9 cellular contexts compared by ENCODE assay signal in genomic region chr6:142155895-142156757, GRCh38. TPM values are rescaled to one million over a fixed set of nuclear protein-coding genes. Genes with fewer than 3 reads are reported as not detected.
DNase-seq lines count a peak whose midpoint lies in the region; ATAC-seq, FAIRE-seq and TF ChIP-seq lines count a peak whose summit lies in the region.
"Had no signal": no experiment of that assay in that cellular context is flagged by ENCODE, and none has a peak within 500 bp of the region (broad histone marks: within the 10 kb centered on the region; RNA-seq: fewer than 3 reads in every experiment).

No MANE protein-coding gene starts in this region.

- no peaks in the 10 kb centered on the region for H3K36me3 Mint-ChIP-seq in GM23338 (ENCODE audit: low read depth)
- H3K36me3 Mint-ChIP-seq in activated CD4-positive, alpha-beta T cell treated with anti-CD3 and anti-CD28 coated beads, Interleukin-2, amount 10 ng/mL, durations not matched to agents 7 days and 5 days (ENCODE audit: low read depth), result peaks cover 4% of the 10 kb centered on the region

- H4K20me1 ChIP-seq in DND-41 (ENCODE audit: insufficient read depth, low read length) (peaks cover 60% of the 10 kb centered on the region), GM23338 (replicated peaks; ENCODE audit: insufficient read depth) (no peaks in the 10 kb centered on the region)

- H2AFZ ChIP-seq in DND-41 (ENCODE audit: low read depth, low read length) (no peak overlapping the region), GM23338 (no peak overlapping the region)

- no peaks in the 10 kb centered on the region for H3K27me3 Mint-ChIP-seq in GM23338 (ENCODE audit: insufficient read depth, low read depth, poor library complexity)
- no peaks in the 10 kb centered on the region for H3K27me3 Mint-ChIP-seq in activated CD4-positive, alpha-beta T cell treated with anti-CD3 and anti-CD28 coated beads, Interleukin-2, amount 10 ng/mL, durations not matched to agents 7 days and 5 days

- no peak overlapping the region for H3K27ac ChIP-seq in DND-41 (ENCODE audit: low read length)
- peak overlapping the region; percentile 87 for H3K27ac ChIP-seq in GM23338 (ENCODE audit: low read depth)
- H3K27ac ChIP-seq in caudate nucleus (ENCODE audit: low read depth, low read length), result no peak overlapping the region

- ATAC-seq in DND-41 (ENCODE audit: insufficient read depth, low read depth) (peak; percentile 77), GM23338 (peak; percentile 93)

- no peak for TF ChIP-seq POLR2A in GM12892 (IDR thresholded peaks at IDR 0.05; ENCODE audit: low read depth, low read length)

- CTCF ChIA-PET in activated CD4-positive, alpha-beta T cell treated with anti-CD3 and anti-CD28 coated beads, Interleukin-2, amount 10 ng/mL, durations not matched to agents 7 days and 5 days (lab: Charles Lee), result interaction anchor here (0.7 to 2.7 kb wide), 2 partner anchors 9 to 41 kb away, joined by 4 to 17 read pairs; partner anchors contain the start of genes NMBR and VTA1

- DNase-seq in DND-41, result no peak
- DNase-seq in GM23338 (ENCODE audit: low spot score), result peak; percentile 76
- peak; percentile 81 to 86 for DNase-seq in NCI-H526 (lab: John Stamatoyannopoulos, UW)
- peak; percentile 65 for DNase-seq in dermis blood vessel endothelial cell
- peak; percentile 44 for DNase-seq in midbrain (lab: John Stamatoyannopoulos, UW)
- no peak for DNase-seq in GM12892 (ENCODE audit: insufficient read length)
- DNase-seq in activated CD4-positive, alpha-beta T cell treated with anti-CD3 and anti-CD28 coated beads, Interleukin-2, amount 10 ng/mL, durations not matched to agents 7 days and 5 days, result no peak
- no peak for DNase-seq in caudate nucleus (lab: John Stamatoyannopoulos, UW)

- H3K36me3 ChIP-seq in DND-41 (ENCODE audit: insufficient read depth, low read length), result no peaks in the 10 kb centered on the region
- H3K36me3 ChIP-seq in GM23338 (ENCODE audit: insufficient read depth), result no peaks in the 10 kb centered on the region

- H3K4me3 ChIP-seq in DND-41 (ENCODE audit: low read depth in 1 of 2, low read length in 2 of 2) (no peak overlapping the region), GM23338 (0 out of 2 replicates have a peak overlapping the region, but pooled peaks have one; percentile 4)

- H3K27me3 ChIP-seq in DND-41 (ENCODE audit: insufficient read depth, low read length, poor library complexity), result no peaks in the 10 kb centered on the region
- H3K27me3 ChIP-seq in GM23338 (ENCODE audit: insufficient read depth), result no peaks in the 10 kb centered on the region

- no peak overlapping the region for H3K9ac ChIP-seq in DND-41 (ENCODE audit: low read depth, low read length)

- H3K79me2 ChIP-seq in DND-41 (ENCODE audit: insufficient read depth, low read length) (peaks cover 98% of the 10 kb centered on the region), GM23338 (replicated peaks; ENCODE audit: insufficient read depth) (peaks cover 90% of the 10 kb centered on the region)

- H3K9me3 ChIP-seq in DND-41 (ENCODE audit: insufficient read depth, low read length, severe bottlenecking), result no peaks in the 10 kb centered on the region

- peaks cover 36% of the 10 kb centered on the region for H3K4me1 Mint-ChIP-seq in GM23338
- H3K4me1 Mint-ChIP-seq in activated CD4-positive, alpha-beta T cell treated with anti-CD3 and anti-CD28 coated beads, Interleukin-2, amount 10 ng/mL, durations not matched to agents 7 days and 5 days, result peaks cover 21% of the 10 kb centered on the region

- peak overlapping the region; percentile 47 for H3K4me3 Mint-ChIP-seq in GM23338
- H3K4me3 Mint-ChIP-seq in activated CD4-positive, alpha-beta T cell treated with anti-CD3 and anti-CD28 coated beads, Interleukin-2, amount 10 ng/mL, durations not matched to agents 7 days and 5 days, result no peak overlapping the region

- no peaks in the 10 kb centered on the region for H3F3A ChIP-seq in GM23338 (replicated peaks; ENCODE audit: low read depth)

- peak; percentile 59 for TF ChIP-seq CTCF in DND-41 (IDR thresholded peaks at IDR 0.05; ENCODE audit: borderline replicate concordance, extremely low read depth, low read length, poor library complexity, severe bottlenecking)
- peak in 1 of 2 experiments; percentile 77; a peak in 3 of 4 replicates for TF ChIP-seq CTCF in GM23338 (conservative IDR thresholded peaks at IDR 0.05; ENCODE audit: low read depth in 2 of 2)

- H3K9me3 Mint-ChIP-seq in GM23338, result no peaks in the 10 kb centered on the region
- H3K9me3 Mint-ChIP-seq in activated CD4-positive, alpha-beta T cell treated with anti-CD3 and anti-CD28 coated beads, Interleukin-2, amount 10 ng/mL, durations not matched to agents 7 days and 5 days, result no peaks in the 10 kb centered on the region

- H3K9me2 ChIP-seq in GM23338 (ENCODE audit: insufficient read depth), result no peaks in the 10 kb centered on the region

- H3K4me2 ChIP-seq in DND-41 (ENCODE audit: insufficient read depth, low read length) (no peak overlapping the region), GM23338 (peak overlapping the region; percentile 24)

- H3K4me1 ChIP-seq in DND-41 (ENCODE audit: insufficient read depth, low read length), result no peaks in the 10 kb centered on the region
- peaks cover 25% of the 10 kb centered on the region for H3K4me1 ChIP-seq in GM23338 (ENCODE audit: insufficient read depth)

- FAIRE-seq in GM12892 (lab: Jason Lieb, UNC), result no peak

- POLR2A ChIA-PET in activated CD4-positive, alpha-beta T cell treated with anti-CD3 and anti-CD28 coated beads, Interleukin-2, amount 10 ng/mL, durations not matched to agents 7 days and 5 days (lab: Charles Lee), result no interaction called here

- H3K27ac Mint-ChIP-seq in GM23338, result peak overlapping the region; percentile 95
- no peak overlapping the region for H3K27ac Mint-ChIP-seq in activated CD4-positive, alpha-beta T cell treated with anti-CD3 and anti-CD28 coated beads, Interleukin-2, amount 10 ng/mL, durations not matched to agents 7 days and 5 days

TF ChIP-seq in GM23338, 12 proteins besides CTCF, POLR2A, EP300 and RAD21 (continues in another document):
- no peak for TF ChIP-seq ETS1 (IDR thresholded peaks at IDR 0.05)

RNA-seq across cellular contexts. Expression of gene VTA1, which starts 9.1 kb away (rescaled TPM):
- total RNA-seq in GM23338 (2014; rRNA removed; shearing (Covaris generic)), result 102 and 109 TPM in 2 replicates
- 88.5 and 104 TPM in 2 replicates for polyA plus RNA-seq in GM23338 (2016; fragmentation: Nextera tagmentation; extraction: Ambion mirVana)
- total RNA-seq in dermis blood vessel endothelial cell, result 28.2 and 49.8 TPM in 2 replicates
- 54.1 TPM for polyA plus RNA-seq in GM12892 (2012; ENCODE audit: missing spikeins)
- total RNA-seq in activated CD4-positive, alpha-beta T cell treated with anti-CD3 and anti-CD28 coated beads, Interleukin-2, amount 10 ng/mL, durations not matched to agents 7 days and 5 days, result 10 to 100 TPM; 45.0 to 53.6 TPM

RNA-seq across cellular contexts. Expression of gene NMBR, which starts 9.2 kb away (rescaled TPM):
- total RNA-seq in GM23338 (2014; rRNA removed; shearing (Covaris generic)), result not detected in 2 replicates
- polyA plus RNA-seq in GM23338 (2016; fragmentation: Nextera tagmentation; extraction: Ambion mirVana), result not detected in 2 replicates
- not detected in 2 replicates for total RNA-seq in dermis blood vessel endothelial cell
- polyA plus RNA-seq in GM12892 (2012; ENCODE audit: missing spikeins), result not detected
- not detected for total RNA-seq in activated CD4-positive, alpha-beta T cell treated with anti-CD3 and anti-CD28 coated beads, Interleukin-2, amount 10 ng/mL, durations not matched to agents 7 days and 5 days
- total RNA-seq: T-helper 1 cell treated with Interleukin-12 subunit alpha and Interleukin-12 subunit beta and Interleukin-4 antibody, amounts not matched to agents 30 ng/mL and 1 ng/mL, for 36 hours had no signal

RNA-seq across cellular contexts. Expression of gene GJE1, which starts 23.4 kb away (rescaled TPM):
- not detected in 2 replicates for total RNA-seq in GM23338 (2014; rRNA removed; shearing (Covaris generic))
- polyA plus RNA-seq in GM23338 (2016; fragmentation: Nextera tagmentation; extraction: Ambion mirVana), result not detected in 2 replicates
- not detected in 2 replicates for total RNA-seq in dermis blood vessel endothelial cell
- polyA plus RNA-seq in GM12892 (2012; ENCODE audit: missing spikeins), result not detected
- total RNA-seq in activated CD4-positive, alpha-beta T cell treated with anti-CD3 and anti-CD28 coated beads, Interleukin-2, amount 10 ng/mL, durations not matched to agents 7 days and 5 days, result not detected
- total RNA-seq: T-helper 1 cell treated with Interleukin-12 subunit alpha and Interleukin-12 subunit beta and Interleukin-4 antibody, amounts not matched to agents 30 ng/mL and 1 ng/mL, for 36 hours had no signal

Comparison
In these comparisons a context has a peak if more than half of its experiments do, and no peak if none do; other contexts are left out.
1. DNase-seq: peak in GM23338 (single experiment), NCI-H526 (2 of 2), dermis blood vessel endothelial cell (single experiment) and midbrain (single experiment); none in DND-41 (single experiment), GM12892 (single experiment), activated CD4-positive, alpha-beta T cell treated with anti-CD3 and anti-CD28 coated beads, Interleukin-2, amount 10 ng/mL, durations not matched to agents 7 days and 5 days (single experiment) and caudate nucleus (0 of 61).